In the genomic region with DNA sequence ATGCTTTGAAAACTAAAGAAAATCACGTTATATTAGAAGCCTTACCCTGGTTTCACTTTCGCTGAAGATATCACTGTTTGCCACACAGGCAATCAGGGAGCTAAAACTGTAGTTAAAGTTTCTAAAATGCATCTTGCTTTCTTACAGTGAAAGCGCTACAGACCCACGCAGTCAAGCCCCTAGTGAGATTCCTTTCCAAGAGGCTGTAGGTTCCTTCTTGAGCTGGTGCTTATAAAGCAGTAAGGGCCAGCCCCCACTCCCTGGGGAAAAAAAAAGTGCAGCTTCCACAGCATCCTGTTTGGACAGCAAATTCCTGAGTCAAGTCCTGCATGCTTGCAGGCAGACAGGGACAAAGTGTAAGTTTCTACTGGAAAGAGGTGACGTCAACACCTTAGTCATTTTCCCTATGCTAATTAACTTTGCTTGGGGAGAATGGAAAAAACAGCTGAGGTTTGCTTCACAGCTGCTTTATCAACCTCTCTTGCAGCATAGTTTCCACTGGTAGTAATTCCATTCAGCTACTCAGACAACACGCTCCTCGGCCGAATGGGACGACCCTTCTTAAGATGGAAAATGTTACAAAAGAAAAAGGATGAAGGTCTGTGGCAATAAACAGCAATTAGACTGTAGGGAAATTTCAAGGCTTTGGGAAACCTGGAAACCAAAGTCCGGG, we compare ENCODE assay signal across 1 cellular context.
TF ChIP-seq lines count a peak whose summit lies in the region.

No MANE protein-coding gene starts in this region.

TF ChIP-seq in SK-N-SH, 30 proteins besides CTCF, POLR2A, EP300 and RAD21 (continued from another document):
- TF ChIP-seq, protein P1, sequence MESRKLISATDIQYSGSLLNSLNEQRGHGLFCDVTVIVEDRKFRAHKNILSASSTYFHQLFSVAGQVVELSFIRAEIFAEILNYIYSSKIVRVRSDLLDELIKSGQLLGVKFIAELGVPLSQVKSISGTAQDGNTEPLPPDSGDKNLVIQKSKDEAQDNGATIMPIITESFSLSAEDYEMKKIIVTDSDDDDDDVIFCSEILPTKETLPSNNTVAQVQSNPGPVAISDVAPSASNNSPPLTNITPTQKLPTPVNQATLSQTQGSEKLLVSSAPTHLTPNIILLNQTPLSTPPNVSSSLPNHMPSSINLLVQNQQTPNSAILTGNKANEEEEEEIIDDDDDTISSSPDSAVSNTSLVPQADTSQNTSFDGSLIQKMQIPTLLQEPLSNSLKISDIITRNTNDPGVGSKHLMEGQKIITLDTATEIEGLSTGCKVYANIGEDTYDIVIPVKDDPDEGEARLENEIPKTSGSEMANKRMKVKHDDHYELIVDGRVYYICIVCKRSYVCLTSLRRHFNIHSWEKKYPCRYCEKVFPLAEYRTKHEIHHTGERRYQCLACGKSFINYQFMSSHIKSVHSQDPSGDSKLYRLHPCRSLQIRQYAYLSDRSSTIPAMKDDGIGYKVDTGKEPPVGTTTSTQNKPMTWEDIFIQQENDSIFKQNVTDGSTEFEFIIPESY (IDR thresholded peaks at IDR 0.05; ENCODE audit: borderline replicate concordance, low read depth), result peak; percentile 60; the same call in 1 of the 2 replicates
- TF ChIP-seq SIN3A (IDR thresholded peaks at IDR 0.05; ENCODE audit: borderline replicate concordance, low read depth, low read length), result peak; percentile 82; the same call in 1 of the 2 replicates
- TF ChIP-seq SMC3 (IDR thresholded peaks at IDR 0.05; ENCODE audit: low read depth, low read length), result no peak
- TF ChIP-seq, protein P2, sequence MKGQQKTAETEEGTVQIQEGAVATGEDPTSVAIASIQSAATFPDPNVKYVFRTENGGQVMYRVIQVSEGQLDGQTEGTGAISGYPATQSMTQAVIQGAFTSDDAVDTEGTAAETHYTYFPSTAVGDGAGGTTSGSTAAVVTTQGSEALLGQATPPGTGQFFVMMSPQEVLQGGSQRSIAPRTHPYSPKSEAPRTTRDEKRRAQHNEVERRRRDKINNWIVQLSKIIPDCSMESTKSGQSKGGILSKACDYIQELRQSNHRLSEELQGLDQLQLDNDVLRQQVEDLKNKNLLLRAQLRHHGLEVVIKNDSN (IDR thresholded peaks at IDR 0.05; ENCODE audit: borderline replicate concordance, low read depth), result no peak
- TF ChIP-seq RCOR1 (IDR thresholded peaks at IDR 0.05; ENCODE audit: low read length), result no peak
- TF ChIP-seq TEAD4 (IDR thresholded peaks at IDR 0.05; ENCODE audit: borderline replicate concordance, insufficient read depth), result peak; percentile 78
- TF ChIP-seq FOXJ3 (CRISPR knock-in tag; IDR thresholded peaks at IDR 0.05), result no peak
- TF ChIP-seq FOXM1 (IDR thresholded peaks at IDR 0.05; ENCODE audit: low read depth), result no peak
- no peak for TF ChIP-seq CHD2 (IDR thresholded peaks at IDR 0.05; ENCODE audit: low read length, partially characterized antibody)
- TF ChIP-seq FOSL2 (IDR thresholded peaks at IDR 0.05; ENCODE audit: borderline replicate concordance, low read depth), result peak; percentile 84
- TF ChIP-seq JUND (IDR thresholded peaks at IDR 0.05), result peak; percentile 87
- TF ChIP-seq POLR2AphosphoS5 (IDR thresholded peaks at IDR 0.05; ENCODE audit: low read depth, low read length), result peak; percentile 84
- no peak for TF ChIP-seq GABPA (IDR thresholded peaks at IDR 0.05; ENCODE audit: low read depth)
- peak; percentile 59; the same call in 1 of the 2 replicates for TF ChIP-seq NFIC (IDR thresholded peaks at IDR 0.05; ENCODE audit: borderline replicate concordance)
- no peak for TF ChIP-seq NRF1 (IDR thresholded peaks at IDR 0.05; ENCODE audit: low read depth, low read length)
- no peak for TF ChIP-seq GATA2 (CRISPR knock-in tag; IDR thresholded peaks at IDR 0.05)
- TF ChIP-seq TAF1 (IDR thresholded peaks at IDR 0.05; ENCODE audit: borderline replicate concordance, low read depth, low read length), result peak; percentile 60; the same call in 1 of the 2 replicates
- TF ChIP-seq, protein P3, sequence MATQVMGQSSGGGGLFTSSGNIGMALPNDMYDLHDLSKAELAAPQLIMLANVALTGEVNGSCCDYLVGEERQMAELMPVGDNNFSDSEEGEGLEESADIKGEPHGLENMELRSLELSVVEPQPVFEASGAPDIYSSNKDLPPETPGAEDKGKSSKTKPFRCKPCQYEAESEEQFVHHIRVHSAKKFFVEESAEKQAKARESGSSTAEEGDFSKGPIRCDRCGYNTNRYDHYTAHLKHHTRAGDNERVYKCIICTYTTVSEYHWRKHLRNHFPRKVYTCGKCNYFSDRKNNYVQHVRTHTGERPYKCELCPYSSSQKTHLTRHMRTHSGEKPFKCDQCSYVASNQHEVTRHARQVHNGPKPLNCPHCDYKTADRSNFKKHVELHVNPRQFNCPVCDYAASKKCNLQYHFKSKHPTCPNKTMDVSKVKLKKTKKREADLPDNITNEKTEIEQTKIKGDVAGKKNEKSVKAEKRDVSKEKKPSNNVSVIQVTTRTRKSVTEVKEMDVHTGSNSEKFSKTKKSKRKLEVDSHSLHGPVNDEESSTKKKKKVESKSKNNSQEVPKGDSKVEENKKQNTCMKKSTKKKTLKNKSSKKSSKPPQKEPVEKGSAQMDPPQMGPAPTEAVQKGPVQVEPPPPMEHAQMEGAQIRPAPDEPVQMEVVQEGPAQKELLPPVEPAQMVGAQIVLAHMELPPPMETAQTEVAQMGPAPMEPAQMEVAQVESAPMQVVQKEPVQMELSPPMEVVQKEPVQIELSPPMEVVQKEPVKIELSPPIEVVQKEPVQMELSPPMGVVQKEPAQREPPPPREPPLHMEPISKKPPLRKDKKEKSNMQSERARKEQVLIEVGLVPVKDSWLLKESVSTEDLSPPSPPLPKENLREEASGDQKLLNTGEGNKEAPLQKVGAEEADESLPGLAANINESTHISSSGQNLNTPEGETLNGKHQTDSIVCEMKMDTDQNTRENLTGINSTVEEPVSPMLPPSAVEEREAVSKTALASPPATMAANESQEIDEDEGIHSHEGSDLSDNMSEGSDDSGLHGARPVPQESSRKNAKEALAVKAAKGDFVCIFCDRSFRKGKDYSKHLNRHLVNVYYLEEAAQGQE (IDR thresholded peaks at IDR 0.05; ENCODE audit: low read depth, low read length), result peak; percentile 74; the same call in 1 of the 2 replicates
